23 cellular contexts compared by ENCODE assay signal in the genomic region with DNA sequence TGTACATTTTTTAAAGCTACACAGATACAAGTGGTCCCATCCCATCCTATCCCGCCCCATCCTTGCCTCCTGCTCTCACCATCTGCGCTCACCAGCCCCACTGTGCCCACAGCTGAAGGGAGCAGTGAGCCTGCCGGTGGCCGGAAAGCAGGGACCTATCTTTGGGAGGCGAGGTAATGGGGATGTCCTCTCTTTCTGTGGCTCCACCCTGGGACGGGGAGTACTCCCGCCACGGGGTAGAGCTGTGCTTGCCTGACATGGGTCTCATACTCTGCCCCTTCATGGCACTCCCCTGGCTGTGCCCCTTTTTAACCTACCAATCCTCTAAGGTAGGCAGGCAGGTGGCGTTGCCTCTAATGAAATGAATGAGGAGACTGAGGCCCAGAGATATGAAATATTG. TPM values are rescaled to one million over a fixed set of nuclear protein-coding genes. Genes with fewer than 3 reads are reported as not detected.
DNase-seq lines count a peak whose midpoint lies in the region; ATAC-seq and TF ChIP-seq lines count a peak whose summit lies in the region.
"Had no signal": no experiment of that assay in that cellular context is flagged by ENCODE, and none has a peak within 500 bp of the region (broad histone marks: within the 10 kb centered on the region; RNA-seq: fewer than 3 reads in every experiment).

No MANE protein-coding gene starts in this region.

- peak overlapping the region; percentile 58 for H3K4me2 ChIP-seq in neural progenitor cell

- no peak for ATAC-seq in GM21528 (IDR thresholded peaks at IDR 0.05; ENCODE audit: low FRiP score, unreplicated experiment)
- ATAC-seq: K562 had no signal

- H3K79me2 ChIP-seq in neural progenitor cell (ENCODE audit: low read depth): no peaks in the 10 kb centered on the region

- no peak overlapping the region for H3K9ac ChIP-seq in neural progenitor cell

- peak overlapping the region; percentile 85 for H3K27ac ChIP-seq in ectodermal cell (ENCODE audit: insufficient read depth, low read depth, low read length, poor library complexity, severe bottlenecking)
- no peak overlapping the region for H3K27ac ChIP-seq in neural progenitor cell
- H3K27ac ChIP-seq: ovary, uterus had no signal

- H3K4me3 ChIP-seq in BE2C (ENCODE audit: low read depth, low read length) (peak overlapping the region; percentile 21; the same call in 1 of the 2 replicates), ectodermal cell (ENCODE audit: insufficient read depth, low read depth, low read length) (no peak overlapping the region), neural progenitor cell (peak overlapping the region; percentile 29)
- H3K4me3 ChIP-seq: HAP-1, K562, ovary, uterus had no signal

- H3K9me3 ChIP-seq in BE2C (no peaks in the 10 kb centered on the region), ectodermal cell (ENCODE audit: control insufficient read depth, low read length) (no peaks in the 10 kb centered on the region), neural progenitor cell (ENCODE audit: low read depth) (no peaks in the 10 kb centered on the region)
- H3K9me3 ChIP-seq: Caco-2, HAP-1, ovary, uterus had no signal

- H3K27me3 Mint-ChIP-seq in neural progenitor cell (ENCODE audit: insufficient read depth, low read depth): peaks cover 9% of the 10 kb centered on the region

- H2AFZ ChIP-seq in neural progenitor cell (replicated peaks): peak overlapping the region; percentile 38

- H3K4me3 Mint-ChIP-seq in neural progenitor cell: peak overlapping the region; percentile 74
- H3K4me3 Mint-ChIP-seq: mesothelial cell of epicardium had no signal

- WGBS in ectodermal cell, 2 experiments: 52 to 61% methylated on average over 9 of the region's 9 CpGs

- no peaks in the 10 kb centered on the region for H3K36me3 Mint-ChIP-seq in neural progenitor cell
- H3K36me3 Mint-ChIP-seq: mesothelial cell of epicardium had no signal

- H3K9me3 Mint-ChIP-seq in neural progenitor cell: no peaks in the 10 kb centered on the region
- H3K9me3 Mint-ChIP-seq: mesothelial cell of epicardium had no signal

- peak overlapping the region; percentile 96 for H3K27ac Mint-ChIP-seq in neural progenitor cell

- H3K36me3 ChIP-seq in BE2C: no peaks in the 10 kb centered on the region
- H3K36me3 ChIP-seq in ectodermal cell (ENCODE audit: control insufficient read depth, insufficient read depth, low read length): no peaks in the 10 kb centered on the region
- H3K36me3 ChIP-seq in neural progenitor cell: no peaks in the 10 kb centered on the region
- H3K36me3 ChIP-seq: HAP-1, ovary, uterus had no signal

- peaks cover 14% of the 10 kb centered on the region for H3F3A ChIP-seq in neural progenitor cell (ENCODE audit: low read depth)

- no peak for DNase-seq in BE2C
- peak; percentile 7 for DNase-seq in HuH-7.5 (ENCODE audit: low spot score)
- DNase-seq in neural progenitor cell (ENCODE audit: low spot score): no peak
- no peak for DNase-seq in activated CD4-positive, alpha-beta T cell treated with anti-CD3 and anti-CD28 coated beads, Interleukin-2, amount 50 U/mL, for 4 hours
- DNase-seq in NCI-H2029 (lab: John Stamatoyannopoulos, UW): no peak
- no peak for DNase-seq in stimulated activated CD4-positive, alpha-beta T cell treated with anti-CD3 and anti-CD28 coated beads, Interleukin-15, amount 100 ng/mL, for 24 hours
- DNase-seq: activated CD4-positive, alpha-beta T cell treated with anti-CD3 and anti-CD28 coated beads, Interleukin-2, amount 50 U/mL, for 48 hours; Caco-2; cerebellar nuclear complex; foreskin melanocyte; GF-D8; NCI-H1105 treated with DMSO at 0.1 percent for 48 hours; OCI-M1; ovary; small intestine; stimulated activated naive CD4-positive, alpha-beta T cell treated with Interleukin-2 at 50 U/mL for 16 hours; uterus had no signal

- no peaks in the 10 kb centered on the region for H4K20me1 ChIP-seq in neural progenitor cell (ENCODE audit: low read depth)

- peaks cover 46% of the 10 kb centered on the region for H3K4me1 ChIP-seq in BE2C
- peaks cover 43% of the 10 kb centered on the region for H3K4me1 ChIP-seq in ectodermal cell (ENCODE audit: control insufficient read depth, insufficient read depth, low read length)
- peaks cover 23% of the 10 kb centered on the region for H3K4me1 ChIP-seq in neural progenitor cell

- H3K27me3 ChIP-seq in BE2C (no peaks in the 10 kb centered on the region), ectodermal cell (ENCODE audit: control insufficient read depth, insufficient read depth, low read length, poor library complexity, severe bottlenecking) (peaks cover 4% of the 10 kb centered on the region), neural progenitor cell (peaks cover 3% of the 10 kb centered on the region)
- H3K27me3 ChIP-seq: ovary, uterus had no signal

- TF ChIP-seq CTCF in BE2C (IDR thresholded peaks at IDR 0.05; ENCODE audit: low read depth, low read length) (no peak), neural progenitor cell (IDR thresholded peaks at IDR 0.05) (no peak)

- H3K4me1 Mint-ChIP-seq in neural progenitor cell: peaks cover 63% of the 10 kb centered on the region

RNA-seq across cellular contexts. Expression of a gene that starts 13.3 kb away (rescaled TPM):
- 2.0 TPM for polyA plus RNA-seq in BE2C (2012; ENCODE audit: insufficient read depth, insufficient read length, low read depth)
- not detected for polyA plus RNA-seq in ectodermal cell (2013, experiment 1 of 4)
- not detected for polyA plus RNA-seq in ectodermal cell (2013, experiment 2 of 4)
- polyA plus RNA-seq in ectodermal cell (2013, experiment 3 of 4): not detected
- not detected for polyA plus RNA-seq in ectodermal cell (2013, experiment 4 of 4)
- total RNA-seq in neural progenitor cell (ENCODE audit: low replicate concordance): 0.07 and 0.74 TPM in 2 replicates
- total RNA-seq: uterus had no signal
- polyA plus RNA-seq: endothelial cell of umbilical vein had no signal

RNA-seq across cellular contexts. Expression of a gene that starts 21.6 kb away (rescaled TPM):
- polyA plus RNA-seq in BE2C (2012; ENCODE audit: insufficient read depth, insufficient read length, low read depth): not detected
- 22.7 TPM for polyA plus RNA-seq in ectodermal cell (2013, experiment 1 of 4)
- 17.9 TPM for polyA plus RNA-seq in ectodermal cell (2013, experiment 2 of 4)
- polyA plus RNA-seq in ectodermal cell (2013, experiment 3 of 4): 21.1 TPM
- polyA plus RNA-seq in ectodermal cell (2013, experiment 4 of 4): 21.4 TPM
- 23.9 TPM in 2 replicates for total RNA-seq in neural progenitor cell (ENCODE audit: low replicate concordance)
